Comparison of ENCODE assay signal across 8 cellular contexts in the genomic region with DNA sequence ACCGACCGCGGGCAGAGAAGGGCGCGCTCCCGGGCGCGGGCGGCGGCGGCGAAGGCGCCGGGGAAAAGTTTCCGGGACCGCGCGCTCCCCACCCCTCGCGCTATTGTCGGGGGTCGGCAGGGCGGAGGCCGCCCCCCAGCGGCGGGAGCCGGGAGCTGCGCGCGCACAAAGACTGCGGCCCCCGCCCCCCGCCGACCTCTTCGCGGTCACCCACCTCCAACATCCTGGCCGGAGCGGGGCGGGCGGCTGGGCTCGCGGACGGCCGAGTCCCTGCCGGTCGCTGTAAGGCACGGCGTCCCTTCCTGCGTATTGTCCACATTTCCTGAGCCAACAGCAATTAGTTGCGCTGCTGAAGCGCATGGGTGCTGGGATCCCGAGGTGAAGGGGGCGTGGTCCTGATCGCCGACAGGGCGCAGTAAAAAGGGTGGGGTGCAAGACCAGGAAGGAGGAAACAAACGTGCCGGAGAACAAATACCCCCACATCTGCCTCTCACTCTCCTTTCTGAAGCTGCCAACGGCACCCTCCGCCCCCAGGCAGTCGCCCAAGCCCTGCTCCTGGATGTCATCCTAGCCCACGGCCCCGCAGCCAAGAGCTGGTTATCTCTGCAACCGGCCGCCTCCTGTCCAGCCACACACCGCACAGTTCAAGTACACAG. TPM values are rescaled to one million over a fixed set of nuclear protein-coding genes. Genes with fewer than 3 reads are reported as not detected.
DNase-seq lines count a peak whose midpoint lies in the region; ATAC-seq, FAIRE-seq and TF ChIP-seq lines count a peak whose summit lies in the region.

Gene TMEM44 (minus strand): TSS at position 71 of the 656 bp plus-strand sequence. CDS start 204 bp downstream, outside the sequence.

- H3K9me2 ChIP-seq in GM23338 (ENCODE audit: insufficient read depth) (no peaks in the 10 kb centered on the region), Karpas-422 (replicated peaks; ENCODE audit: insufficient read depth, low read length) (no peaks in the 10 kb centered on the region)

- no peaks in the 10 kb centered on the region for H3K36me3 ChIP-seq in GM23338 (ENCODE audit: insufficient read depth)
- peaks cover 14% of the 10 kb centered on the region for H3K36me3 ChIP-seq in Karpas-422 (ENCODE audit: insufficient read depth, low read length)
- peaks cover 2% of the 10 kb centered on the region for H3K36me3 ChIP-seq in RWPE2 (ENCODE audit: low read depth)
- H3K36me3 ChIP-seq in thymus (ENCODE audit: control insufficient read depth, insufficient read depth) = no peaks in the 10 kb centered on the region

- H3K4me2 ChIP-seq in GM23338 (peak within 1 kb of the TSS; percentile 88), Karpas-422 (ENCODE audit: low read depth, low read length, poor library complexity, severe bottlenecking) (peak within 1 kb of the TSS; percentile 94)

- H3K4me1 ChIP-seq in GM23338 (ENCODE audit: insufficient read depth) (0 out of 2 replicates have a peak, but pooled peaks cover 4% of the 10 kb centered on the region), Karpas-422 (ENCODE audit: low read length) (peaks cover 12% of the 10 kb centered on the region), RWPE2 (ENCODE audit: insufficient read depth, poor library complexity, severe bottlenecking) (peaks cover 8% of the 10 kb centered on the region), thymus (ENCODE audit: control insufficient read depth, insufficient read depth, low read length) (no peaks in the 10 kb centered on the region)

- peak within 1 kb of the TSS; percentile 89 for H3K9ac ChIP-seq in Karpas-422 (ENCODE audit: low read length)

- DNase-seq in ELF-1 (ENCODE audit: low read depth, low spot score) (peak; percentile 93), GM23338 (ENCODE audit: low spot score) (peak; percentile 88), Karpas-422 (peak; percentile 95), RWPE2 (ENCODE audit: low spot score) (no peak), frontal cortex (ENCODE audit: low spot score in 2 of 2) (peak; percentile 70 to 71), occipital lobe (lab: John Stamatoyannopoulos, UW) (peak; percentile 37)
- DNase-seq in activated effector memory CD4-positive, alpha-beta T cell treated with anti-CD3 and anti-CD28 coated beads, Interleukin-2, amount 50 U/mL, for 16 hours = peak; percentile 83

- H3K27ac Mint-ChIP-seq in GM23338 = peak within 1 kb of the TSS; percentile 81; the same call in 1 of the 2 replicates

- FAIRE-seq in frontal cortex (lab: Jason Lieb, UNC) = no peak

- peaks cover 17% of the 10 kb centered on the region for H3K9me3 Mint-ChIP-seq in GM23338

- TF ChIP-seq CTCF in GM23338 (conservative IDR thresholded peaks at IDR 0.05; ENCODE audit: low read depth in 2 of 2) (peak; percentile 51 to 72), RWPE2 (IDR thresholded peaks at IDR 0.05; ENCODE audit: poor library complexity, severe bottlenecking) (peak; percentile 88)

- H2AFZ ChIP-seq in GM23338 = peak within 1 kb of the TSS; percentile 97
- H2AFZ ChIP-seq in Karpas-422 (ENCODE audit: low read length) = peak within 1 kb of the TSS; percentile 78

- H4K20me1 ChIP-seq in GM23338 (replicated peaks; ENCODE audit: insufficient read depth) = no peaks in the 10 kb centered on the region
- no peaks in the 10 kb centered on the region for H4K20me1 ChIP-seq in Karpas-422 (ENCODE audit: insufficient read depth, low read depth, low read length)

- H3K27me3 ChIP-seq in GM23338 (ENCODE audit: insufficient read depth) = 0 out of 2 replicates have a peak, but pooled peaks cover 4% of the 10 kb centered on the region
- H3K27me3 ChIP-seq in Karpas-422 (ENCODE audit: low read length) = no peaks in the 10 kb centered on the region
- H3K27me3 ChIP-seq in RWPE2 (ENCODE audit: insufficient read depth, poor library complexity, severe bottlenecking) = no peaks in the 10 kb centered on the region
- H3K27me3 ChIP-seq in thymus (ENCODE audit: control insufficient read depth, insufficient read depth) = no peaks in the 10 kb centered on the region

- ATAC-seq in GM23338 = peak; percentile 90
- peak; percentile 82 for ATAC-seq in RWPE2 (ENCODE audit: low read depth)

- H3F3A ChIP-seq in GM23338 (replicated peaks; ENCODE audit: low read depth) = no peaks in the 10 kb centered on the region

- WGBS in thymus = 1% methylated on average over 66 of the region's 66 CpGs

- peak within 1 kb of the TSS; percentile 87 for H3K4me3 Mint-ChIP-seq in GM23338

- no peaks in the 10 kb centered on the region for H3K79me2 ChIP-seq in GM23338 (replicated peaks; ENCODE audit: insufficient read depth)
- H3K79me2 ChIP-seq in Karpas-422 (ENCODE audit: low read length) = peaks cover 22% of the 10 kb centered on the region

- H3K4me1 Mint-ChIP-seq in GM23338 = no peaks in the 10 kb centered on the region; the same call in 2 of the 3 replicates

- peaks cover 10% of the 10 kb centered on the region for H3K27me3 Mint-ChIP-seq in GM23338 (ENCODE audit: insufficient read depth, low read depth, poor library complexity)

- H3K36me3 Mint-ChIP-seq in GM23338 (ENCODE audit: low read depth) = peaks cover 24% of the 10 kb centered on the region

- H3K9me3 ChIP-seq in Karpas-422 (ENCODE audit: low read length) (peaks cover 4% of the 10 kb centered on the region; the same call in 1 of the 2 replicates), RWPE2 (ENCODE audit: severe bottlenecking) (no peaks in the 10 kb centered on the region), thymus (ENCODE audit: control insufficient read depth) (peaks cover 3% of the 10 kb centered on the region)

- H3K27ac ChIP-seq in GM23338 (ENCODE audit: low read depth) (peak within 1 kb of the TSS; percentile 81), Karpas-422 (ENCODE audit: low read length) (peak within 1 kb of the TSS; percentile 27), RWPE2 (ENCODE audit: poor library complexity, severe bottlenecking) (peak within 1 kb of the TSS; percentile 65), thymus (ENCODE audit: low read depth) (peak within 1 kb of the TSS; percentile 49)

- peak within 1 kb of the TSS; percentile 80 for H3K4me3 ChIP-seq in GM23338
- peak within 1 kb of the TSS; percentile 74 for H3K4me3 ChIP-seq in Karpas-422 (ENCODE audit: low read length)
- H3K4me3 ChIP-seq in RWPE2 (ENCODE audit: severe bottlenecking) = peak within 1 kb of the TSS; percentile 79
- H3K4me3 ChIP-seq in thymus (ENCODE audit: low read length) = peak within 1 kb of the TSS; percentile 84

TF ChIP-seq in GM23338, 12 proteins besides CTCF, POLR2A, EP300 and RAD21:
- TF ChIP-seq CREB1 (CRISPR knock-in tag; IDR thresholded peaks at IDR 0.05; ENCODE audit: low read depth) (no peak), POLR2AphosphoS5 (IDR thresholded peaks at IDR 0.05; ENCODE audit: low read depth) (peak; percentile 76)
- TF ChIP-seq, protein P1, sequence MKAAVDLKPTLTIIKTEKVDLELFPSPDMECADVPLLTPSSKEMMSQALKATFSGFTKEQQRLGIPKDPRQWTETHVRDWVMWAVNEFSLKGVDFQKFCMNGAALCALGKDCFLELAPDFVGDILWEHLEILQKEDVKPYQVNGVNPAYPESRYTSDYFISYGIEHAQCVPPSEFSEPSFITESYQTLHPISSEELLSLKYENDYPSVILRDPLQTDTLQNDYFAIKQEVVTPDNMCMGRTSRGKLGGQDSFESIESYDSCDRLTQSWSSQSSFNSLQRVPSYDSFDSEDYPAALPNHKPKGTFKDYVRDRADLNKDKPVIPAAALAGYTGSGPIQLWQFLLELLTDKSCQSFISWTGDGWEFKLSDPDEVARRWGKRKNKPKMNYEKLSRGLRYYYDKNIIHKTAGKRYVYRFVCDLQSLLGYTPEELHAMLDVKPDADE (IDR thresholded peaks at IDR 0.05) = peak; percentile 55

RNA-seq across cellular contexts. Expression of gene TMEM44, which starts in this region (rescaled TPM):
- 10.5 and 11.3 TPM in 2 replicates for total RNA-seq in GM23338 (2014; rRNA removed; shearing (Covaris generic))
- polyA plus RNA-seq in GM23338 (2016; fragmentation: Nextera tagmentation; extraction: Ambion mirVana) (9.4 and 10.0 TPM in 2 replicates), thymus (7.1 TPM)
- total RNA-seq in Karpas-422 (2014; rRNA removed; shearing (Covaris generic); ENCODE audit: low replicate concordance) = 10.9 and 36.9 TPM in 2 replicates
- total RNA-seq in frontal cortex (31.8 TPM), occipital lobe (20.6 TPM)

Comparison
In these comparisons a context has a peak if more than half of its experiments do, and no peak if none do; other contexts are left out.
1. H3K27ac ChIP-seq: peak in every context shown above with its lines; median percentile 81 in GM23338; 65 in RWPE2; 49 in thymus; 27 in Karpas-422.